Comparison of ENCODE assay signal across 20 cellular contexts in genomic region chr11:134518616-134519389, GRCh38.
"Had no signal": no experiment of that assay in that cellular context is flagged by ENCODE, and none has a peak within 500 bp of the region (broad histone marks: within the 10 kb centered on the region; RNA-seq: fewer than 3 reads in every experiment).

No MANE protein-coding gene starts in this region.

- H3K4me3 Mint-ChIP-seq: activated CD4-positive, alpha-beta memory T cell treated with anti-CD3 and anti-CD28 coated beads for 36 hours; activated CD4-positive, alpha-beta T cell treated with anti-CD3 and anti-CD28 coated beads for 36 hours; activated naive CD8-positive, alpha-beta T cell treated with anti-CD3 and anti-CD28 coated beads, Interleukin-2, amount 50 U/mL, for 24 hours; activated T-helper 1 cell treated with anti-CD3 and anti-CD28 coated beads, Interleukin-12 subunit alpha, Interleukin-12 subunit beta, Interleukin-2, Interleukin-4 antibody, amounts not matched to agents 30 ng/mL and 10 ng/mL and 1 ng/mL, durations not matched to agents 14 hours and 24 hours and 36 hours; naive thymus-derived CD8-positive, alpha-beta T cell had no signal

- H3K9me3 ChIP-seq: neutrophil, pancreas, thyroid gland, uterus had no signal

- H3K36me3 Mint-ChIP-seq: activated CD4-positive, alpha-beta memory T cell treated with anti-CD3 and anti-CD28 coated beads for 36 hours; naive thymus-derived CD8-positive, alpha-beta T cell had no signal

- H3K27me3 ChIP-seq: neutrophil, thyroid gland, uterus had no signal

- H3K27ac ChIP-seq: neutrophil, pancreas, thyroid gland, uterus had no signal

- DNase-seq: activated CD4-positive, alpha-beta memory T cell treated with anti-CD3 and anti-CD28 coated beads for 36 hours; activated CD4-positive, alpha-beta T cell treated with anti-CD3 and anti-CD28 coated beads for 36 hours; activated naive CD4-positive, alpha-beta T cell; activated naive CD8-positive, alpha-beta T cell treated with anti-CD3 and anti-CD28 coated beads, Interleukin-2, amount 50 U/mL, for 24 hours; activated T-cell treated with anti-CD3 and anti-CD28 coated beads for 4 hours; cortex of kidney; erythroblast; foreskin melanocyte; kidney glomerular epithelial cell; mesendoderm; stimulated activated CD4-positive, alpha-beta T cell treated with anti-CD3 and anti-CD28 coated beads, Interleukin-12 subunit alpha, Interleukin-12 subunit beta, amount 100 ng/mL, for 4 hours; stimulated activated CD4-positive, alpha-beta T cell treated with anti-CD3 and anti-CD28 coated beads, Interleukin-1b, Interleukin-23, amount 100 ng/mL, for 48 hours; stimulated activated CD8-positive, alpha-beta memory T cell treated with anti-CD3 and anti-CD28 coated beads, Interleukin-4, amount 100 ng/mL, for 48 hours; stimulated activated naive CD4-positive, alpha-beta T cell; thyroid gland had no signal

- H3K9me3 Mint-ChIP-seq: activated CD4-positive, alpha-beta memory T cell treated with anti-CD3 and anti-CD28 coated beads for 36 hours; activated naive CD8-positive, alpha-beta T cell treated with anti-CD3 and anti-CD28 coated beads, Interleukin-2, amount 50 U/mL, for 24 hours; activated T-helper 1 cell treated with anti-CD3 and anti-CD28 coated beads, Interleukin-12 subunit alpha, Interleukin-12 subunit beta, Interleukin-2, Interleukin-4 antibody, amounts not matched to agents 30 ng/mL and 10 ng/mL and 1 ng/mL, durations not matched to agents 14 hours and 24 hours and 36 hours had no signal

- H3K27me3 Mint-ChIP-seq: activated CD4-positive, alpha-beta T cell treated with anti-CD3 and anti-CD28 coated beads for 36 hours had no signal

- H3K27ac Mint-ChIP-seq: activated CD4-positive, alpha-beta memory T cell treated with anti-CD3 and anti-CD28 coated beads for 36 hours; activated CD4-positive, alpha-beta T cell treated with anti-CD3 and anti-CD28 coated beads for 36 hours; activated naive CD8-positive, alpha-beta T cell treated with anti-CD3 and anti-CD28 coated beads, Interleukin-2, amount 50 U/mL, for 24 hours; activated T-helper 1 cell treated with anti-CD3 and anti-CD28 coated beads, Interleukin-12 subunit alpha, Interleukin-12 subunit beta, Interleukin-2, Interleukin-4 antibody, amounts not matched to agents 30 ng/mL and 10 ng/mL and 1 ng/mL, durations not matched to agents 14 hours and 24 hours and 36 hours; naive thymus-derived CD8-positive, alpha-beta T cell had no signal

- H3K4me3 ChIP-seq: pancreas, thyroid gland, uterus had no signal

- H3K4me1 Mint-ChIP-seq: activated CD4-positive, alpha-beta T cell treated with anti-CD3 and anti-CD28 coated beads for 36 hours; activated naive CD8-positive, alpha-beta T cell treated with anti-CD3 and anti-CD28 coated beads, Interleukin-2, amount 50 U/mL, for 24 hours had no signal

- H3K4me1 ChIP-seq: pancreas, thyroid gland, uterus had no signal

- H3K36me3 ChIP-seq: neutrophil, pancreas, thyroid gland, uterus had no signal

- ATAC-seq: activated CD4-positive, alpha-beta T cell treated with anti-CD3 and anti-CD28 coated beads for 36 hours; activated naive CD8-positive, alpha-beta T cell treated with anti-CD3 and anti-CD28 coated beads, Interleukin-2, amount 50 U/mL, for 24 hours; naive thymus-derived CD8-positive, alpha-beta T cell; pancreas had no signal
